25 cellular contexts compared by ENCODE assay signal in genomic region chr6:43748765-43749164, GRCh38.
"Had no signal": no experiment of that assay in that cellular context is flagged by ENCODE, and none has a peak within 500 bp of the region (broad histone marks: within the 10 kb centered on the region; RNA-seq: fewer than 3 reads in every experiment).

No MANE protein-coding gene starts in this region.

- ATAC-seq: activated CD8-positive, alpha-beta T cell treated with anti-CD3 and anti-CD28 coated beads, Interleukin-2, amount 10 ng/mL, durations not matched to agents 7 days and 5 days; activated naive CD8-positive, alpha-beta T cell treated with anti-CD3 and anti-CD28 coated beads, Interleukin-2, amount 50 U/mL, for 24 hours; activated T-cell treated with anti-CD3 and anti-CD28 coated beads, Interleukin-2, amount 50 U/mL, for 72 hours; body of pancreas; T-helper 17 cell; WTC11 had no signal

- H3K9me3 ChIP-seq: ascending aorta, body of pancreas had no signal

- H3K27me3 ChIP-seq: ascending aorta, body of pancreas had no signal

- H3K27me3 Mint-ChIP-seq: activated naive CD8-positive, alpha-beta T cell treated with anti-CD3 and anti-CD28 coated beads, Interleukin-2, amount 50 U/mL, for 24 hours had no signal

- H3K4me1 ChIP-seq: ascending aorta, body of pancreas had no signal

- H3K4me2 ChIP-seq: PC-9 had no signal

- H3K4me3 Mint-ChIP-seq: activated CD8-positive, alpha-beta T cell treated with anti-CD3 and anti-CD28 coated beads, Interleukin-2, amount 10 ng/mL, durations not matched to agents 7 days and 5 days; activated naive CD4-positive, alpha-beta T cell treated with anti-CD3 and anti-CD28 coated beads, Interleukin-2, amount 50 U/mL, for 24 hours; activated naive CD8-positive, alpha-beta T cell treated with anti-CD3 and anti-CD28 coated beads, Interleukin-2, amount 50 U/mL, for 24 hours; activated T-cell treated with anti-CD3 and anti-CD28 coated beads, Interleukin-2, amount 50 U/mL, for 72 hours; T-helper 17 cell; WTC11 had no signal

- H3K4me1 Mint-ChIP-seq: activated naive CD4-positive, alpha-beta T cell treated with anti-CD3 and anti-CD28 coated beads, Interleukin-2, amount 50 U/mL, for 24 hours; activated naive CD8-positive, alpha-beta T cell treated with anti-CD3 and anti-CD28 coated beads, Interleukin-2, amount 50 U/mL, for 24 hours had no signal

- H3K36me3 Mint-ChIP-seq: activated naive CD4-positive, alpha-beta T cell treated with anti-CD3 and anti-CD28 coated beads, Interleukin-2, amount 50 U/mL, for 24 hours; WTC11 had no signal

- DNase-seq: activated CD4-positive, alpha-beta T cell treated with anti-CD3 and anti-CD28 coated beads for 48 hours; activated CD4-positive, alpha-beta T cell treated with anti-CD3 and anti-CD28 coated beads, Interleukin-2, amount 50 U/mL, for 4 hours; activated CD4-positive, CD25-positive, alpha-beta regulatory T cell treated with anti-CD3 and anti-CD28 coated beads, Interleukin-2, amount 50 U/mL, for 72 hours; activated CD8-positive, alpha-beta T cell treated with anti-CD3 and anti-CD28 coated beads, Interleukin-2, amount 10 ng/mL, durations not matched to agents 7 days and 5 days; activated naive CD4-positive, alpha-beta T cell; activated naive CD8-positive, alpha-beta T cell treated with anti-CD3 and anti-CD28 coated beads, Interleukin-2, amount 50 U/mL, for 24 hours; activated T-cell treated with anti-CD3 and anti-CD28 coated beads, Interleukin-2, amount 50 U/mL, for 72 hours; amniotic stem cell; body of pancreas; central memory CD4-positive, alpha-beta T cell; MM.1S; NCI-H1105; NCI-H1436 treated with DMSO at 0.1 percent for 48 hours; NCI-H187; NCI-H2081; NCI-H510A treated with DMSO at 0.1 percent for 48 hours; NCI-H69; PC-9; SIG-M5; T-helper 17 cell; T-helper 9 cell had no signal

- H3K36me3 ChIP-seq: ascending aorta had no signal

- H2AFZ ChIP-seq: PC-9 had no signal

- H3K9me3 Mint-ChIP-seq: activated naive CD4-positive, alpha-beta T cell treated with anti-CD3 and anti-CD28 coated beads, Interleukin-2, amount 50 U/mL, for 24 hours; activated naive CD8-positive, alpha-beta T cell treated with anti-CD3 and anti-CD28 coated beads, Interleukin-2, amount 50 U/mL, for 24 hours; activated T-cell treated with anti-CD3 and anti-CD28 coated beads, Interleukin-2, amount 50 U/mL, for 72 hours; activated T-helper 2 cell treated with anti-CD3 and anti-CD28 coated beads, Interferon-gamma antibody, Interleukin-2, Interleukin-4, amounts not matched to agents 10 μg/mL and 5 μg/mL and 100 μg/mL, durations not matched to agents 14 hours and 24 hours and 36 hours had no signal

- H3K4me3 ChIP-seq: ascending aorta, body of pancreas, PC-9 had no signal

- H3K27ac Mint-ChIP-seq: activated CD8-positive, alpha-beta T cell treated with anti-CD3 and anti-CD28 coated beads, Interleukin-2, amount 10 ng/mL, durations not matched to agents 7 days and 5 days; activated naive CD4-positive, alpha-beta T cell treated with anti-CD3 and anti-CD28 coated beads, Interleukin-2, amount 50 U/mL, for 24 hours; activated naive CD8-positive, alpha-beta T cell treated with anti-CD3 and anti-CD28 coated beads, Interleukin-2, amount 50 U/mL, for 24 hours; activated T-cell treated with anti-CD3 and anti-CD28 coated beads, Interleukin-2, amount 50 U/mL, for 72 hours; activated T-helper 2 cell treated with anti-CD3 and anti-CD28 coated beads, Interferon-gamma antibody, Interleukin-2, Interleukin-4, amounts not matched to agents 10 μg/mL and 5 μg/mL and 100 μg/mL, durations not matched to agents 14 hours and 24 hours and 36 hours; T-helper 17 cell; WTC11 had no signal

- H3K27ac ChIP-seq: ascending aorta, body of pancreas, PC-9 had no signal
